In genomic region chr19:43505186-43505456, GRCh38 we compare ENCODE assay signal across 1 cellular context.
TF ChIP-seq lines count a peak whose summit lies in the region.

No MANE protein-coding gene starts in this region.

TF ChIP-seq in liver, 16 proteins besides CTCF, POLR2A, EP300 and RAD21 (continued from another document):
- no peak for TF ChIP-seq REST (IDR thresholded peaks at IDR 0.05)
- no peak for TF ChIP-seq RXRA (IDR thresholded peaks at IDR 0.05)
- TF ChIP-seq TAF1 (conservative IDR thresholded peaks at IDR 0.05), result no peak
- TF ChIP-seq GABPA (IDR thresholded peaks at IDR 0.05 in 1 of 2, conservative IDR thresholded peaks at IDR 0.05 in 1 of 2), result no peak
- TF ChIP-seq, protein P1, sequence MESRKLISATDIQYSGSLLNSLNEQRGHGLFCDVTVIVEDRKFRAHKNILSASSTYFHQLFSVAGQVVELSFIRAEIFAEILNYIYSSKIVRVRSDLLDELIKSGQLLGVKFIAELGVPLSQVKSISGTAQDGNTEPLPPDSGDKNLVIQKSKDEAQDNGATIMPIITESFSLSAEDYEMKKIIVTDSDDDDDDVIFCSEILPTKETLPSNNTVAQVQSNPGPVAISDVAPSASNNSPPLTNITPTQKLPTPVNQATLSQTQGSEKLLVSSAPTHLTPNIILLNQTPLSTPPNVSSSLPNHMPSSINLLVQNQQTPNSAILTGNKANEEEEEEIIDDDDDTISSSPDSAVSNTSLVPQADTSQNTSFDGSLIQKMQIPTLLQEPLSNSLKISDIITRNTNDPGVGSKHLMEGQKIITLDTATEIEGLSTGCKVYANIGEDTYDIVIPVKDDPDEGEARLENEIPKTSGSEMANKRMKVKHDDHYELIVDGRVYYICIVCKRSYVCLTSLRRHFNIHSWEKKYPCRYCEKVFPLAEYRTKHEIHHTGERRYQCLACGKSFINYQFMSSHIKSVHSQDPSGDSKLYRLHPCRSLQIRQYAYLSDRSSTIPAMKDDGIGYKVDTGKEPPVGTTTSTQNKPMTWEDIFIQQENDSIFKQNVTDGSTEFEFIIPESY (IDR thresholded peaks at IDR 0.05), result no peak
- no peak for TF ChIP-seq HNF4A (conservative IDR thresholded peaks at IDR 0.05)
- TF ChIP-seq HNF4G (IDR thresholded peaks at IDR 0.05), result no peak
- no peak for TF ChIP-seq YY1 (IDR thresholded peaks at IDR 0.05)
- no peak for TF ChIP-seq FOXA2 (IDR thresholded peaks at IDR 0.05)
- TF ChIP-seq NR2F2 (IDR thresholded peaks at IDR 0.05), result no peak
- no peak for TF ChIP-seq MAX (IDR thresholded peaks at IDR 0.05)
- TF ChIP-seq ATF3 (IDR thresholded peaks at IDR 0.05), result no peak
- no peak for TF ChIP-seq FOXA1 (IDR thresholded peaks at IDR 0.05)
